ENCODE assay signal across 8 cellular contexts in genomic region chr5:75335952-75336624, GRCh38. TPM values are rescaled to one million over a fixed set of nuclear protein-coding genes. Genes with fewer than 3 reads are reported as not detected.
DNase-seq lines count a peak whose midpoint lies in the region; ATAC-seq, FAIRE-seq and TF ChIP-seq lines count a peak whose summit lies in the region.

No MANE protein-coding gene starts in this region.

- intact Hi-C loops in lower leg skin (cut with DNase I; ENCODE audit: low total_unique reads), result loop anchor here (5.0 to 10.0 kb wide), 2 partner anchors 99 to 179 kb away; partner anchors contain the start of genes ANKRD31, CERT1 and POLK

- TF ChIP-seq POLR2A in A549 (IDR thresholded peaks at IDR 0.05; ENCODE audit: low read length) (no peak), lower leg skin (IDR thresholded peaks at IDR 0.05) (no peak)

- no peak for TF ChIP-seq CTCF in A549 (IDR thresholded peaks at IDR 0.05)
- no peak for TF ChIP-seq CTCF in GM12875 (IDR thresholded peaks at IDR 0.05; ENCODE audit: borderline replicate concordance, insufficient read depth, low read depth, low read length)
- peak in 1 of 3 donors; percentile 7 for TF ChIP-seq CTCF in lower leg skin (IDR thresholded peaks at IDR 0.05)

- POLR2A ChIA-PET in A549 (lab: Yijun Ruan, JAX), result interaction anchor here (0.6 to 1.8 kb wide), 11 partner anchors 15 to 411 kb away, joined by 3 to 34 read pairs (median 5); partner anchors contain the start of genes ANKRD31, CERT1, POC5 and POLK

- H3K27ac ChIP-seq in A549, result peak overlapping the region; percentile 82 to 95
- H3K27ac ChIP-seq in HUES48 (ENCODE audit: low read depth, low read length), result peak overlapping the region; percentile 87
- peak overlapping the region; percentile 88 for H3K27ac ChIP-seq in thymus (ENCODE audit: low read depth)

- H3K4me3 ChIP-seq in A549 (peak overlapping the region; percentile 84), GM12875 (ENCODE audit: low read depth, low read length) (peak overlapping the region; percentile 63), HUES48 (ENCODE audit: low read depth, low read length) (peak overlapping the region; percentile 79), lower leg skin (ENCODE audit: low read depth, poor library complexity, severe bottlenecking) (peak overlapping the region; percentile 21), thymus (ENCODE audit: low read length) (peak overlapping the region; percentile 90)

- 7% methylated on average over 13 of the region's 13 CpGs for WGBS in A549 (ENCODE audit: missing lambda C conversion rate)
- WGBS in lower leg skin, 2 donors, result 10 to 11% methylated on average over 13 of the region's 13 CpGs
- WGBS in thymus, result 20% methylated on average over 13 of the region's 13 CpGs

- no peak for TF ChIP-seq EP300 in A549 (IDR thresholded peaks at IDR 0.05)

- DNase-seq in A549 (ENCODE audit: low read depth in 1 of 2, low spot score in 1 of 2) (peak; percentile 67 to 90), dermis microvascular lymphatic vessel endothelial cell (ENCODE audit: low read depth in 2 of 2) (peak; percentile 67 to 79), lower leg skin (ENCODE audit: low spot score in 2 of 2) (no peak)

- CTCF ChIA-PET in A549 (lab: Yijun Ruan, JAX), result interaction anchor here (0.6 to 1.9 kb wide), 14 partner anchors 8 to 413 kb away, joined by 3 to 18 read pairs (median 4); partner anchors contain the start of gene ANKRD31

- ATAC-seq in A549, result peak; percentile 85 to 86
- ATAC-seq in GM18858 (IDR thresholded peaks at IDR 0.05; ENCODE audit: unreplicated experiment), result no peak

- H3K36me3 ChIP-seq in HUES48 (ENCODE audit: control insufficient read depth, insufficient read depth, low read length) (peaks cover 10% of the 10 kb centered on the region), thymus (ENCODE audit: control insufficient read depth, insufficient read depth) (no peaks in the 10 kb centered on the region)

- FAIRE-seq in A549 (lab: Jason Lieb, UNC), result no peak

- TF ChIP-seq RAD21 in A549 (conservative IDR thresholded peaks at IDR 0.05 in 1 of 2, IDR thresholded peaks at IDR 0.05 in 1 of 2), result peak in 1 of 2 experiments; percentile 16; a peak in 1 of 5 replicates

- no peaks in the 10 kb centered on the region for H3K9me3 ChIP-seq in A549
- H3K9me3 ChIP-seq in HUES48 (ENCODE audit: control insufficient read depth, insufficient read depth, low read length), result no peaks in the 10 kb centered on the region
- H3K9me3 ChIP-seq in thymus (ENCODE audit: control insufficient read depth), result no peaks in the 10 kb centered on the region

- H3K4me1 ChIP-seq in A549 (peaks cover 29% of the 10 kb centered on the region), HUES48 (ENCODE audit: control insufficient read depth, insufficient read depth, low read length) (peaks cover 21% of the 10 kb centered on the region), thymus (ENCODE audit: control insufficient read depth, insufficient read depth, low read length) (peaks cover 5% of the 10 kb centered on the region)

- H3K27me3 ChIP-seq in HUES48 (ENCODE audit: control insufficient read depth, insufficient read depth, low read length), result no peaks in the 10 kb centered on the region
- no peaks in the 10 kb centered on the region for H3K27me3 ChIP-seq in thymus (ENCODE audit: control insufficient read depth, insufficient read depth)

- H3K4me2 ChIP-seq in A549, result peak overlapping the region; percentile 79

- peak overlapping the region; percentile 80 for H3K9ac ChIP-seq in HUES48 (ENCODE audit: low read depth, low read length)

TF ChIP-seq in A549, 52 proteins besides CTCF, POLR2A, EP300 and RAD21:
- no peak for TF ChIP-seq FOSL2 (IDR thresholded peaks at IDR 0.05)
- TF ChIP-seq FOSL2 (CRISPR knock-in tag; IDR thresholded peaks at IDR 0.05), result no peak
- TF ChIP-seq JUN (IDR thresholded peaks at IDR 0.05), result no peak
- TF ChIP-seq, protein P1, sequence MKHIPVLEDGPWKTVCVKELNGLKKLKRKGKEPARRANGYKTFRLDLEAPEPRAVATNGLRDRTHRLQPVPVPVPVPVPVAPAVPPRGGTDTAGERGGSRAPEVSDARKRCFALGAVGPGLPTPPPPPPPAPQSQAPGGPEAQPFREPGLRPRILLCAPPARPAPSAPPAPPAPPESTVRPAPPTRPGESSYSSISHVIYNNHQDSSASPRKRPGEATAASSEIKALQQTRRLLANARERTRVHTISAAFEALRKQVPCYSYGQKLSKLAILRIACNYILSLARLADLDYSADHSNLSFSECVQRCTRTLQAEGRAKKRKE (CRISPR knock-in tag; IDR thresholded peaks at IDR 0.05; ENCODE audit: low read depth), result no peak
- TF ChIP-seq ZSCAN20 (CRISPR knock-in tag; IDR thresholded peaks at IDR 0.05), result no peak
- TF ChIP-seq, protein P2, sequence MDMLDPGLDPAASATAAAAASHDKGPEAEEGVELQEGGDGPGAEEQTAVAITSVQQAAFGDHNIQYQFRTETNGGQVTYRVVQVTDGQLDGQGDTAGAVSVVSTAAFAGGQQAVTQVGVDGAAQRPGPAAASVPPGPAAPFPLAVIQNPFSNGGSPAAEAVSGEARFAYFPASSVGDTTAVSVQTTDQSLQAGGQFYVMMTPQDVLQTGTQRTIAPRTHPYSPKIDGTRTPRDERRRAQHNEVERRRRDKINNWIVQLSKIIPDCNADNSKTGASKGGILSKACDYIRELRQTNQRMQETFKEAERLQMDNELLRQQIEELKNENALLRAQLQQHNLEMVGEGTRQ (IDR thresholded peaks at IDR 0.05), result no peak
- no peak for TF ChIP-seq NR3C1 (IDR thresholded peaks at IDR 0.05)
- TF ChIP-seq MAFK (IDR thresholded peaks at IDR 0.05; ENCODE audit: partially characterized antibody), result peak; percentile 63
- no peak; the same call in 1 of the 2 replicates for TF ChIP-seq GATA3 (IDR thresholded peaks at IDR 0.05; ENCODE audit: borderline replicate concordance)
- TF ChIP-seq HOXB5 (CRISPR knock-in tag; IDR thresholded peaks at IDR 0.05), result no peak

TF ChIP-seq in PFSK-1, 5 proteins besides CTCF, POLR2A, EP300 and RAD21:
- TF ChIP-seq TAF1 (IDR thresholded peaks at IDR 0.05; ENCODE audit: borderline replicate concordance, insufficient read depth, low read length), result no peak
- TF ChIP-seq POLR2AphosphoS5 (IDR thresholded peaks at IDR 0.05; ENCODE audit: low read depth, low read length), result peak; percentile 30; the same call in 1 of the 2 replicates
- no peak for TF ChIP-seq SIN3A (IDR thresholded peaks at IDR 0.05; ENCODE audit: borderline replicate concordance, insufficient read depth, low read length)
- TF ChIP-seq FOXP2 (optimal IDR thresholded peaks at IDR 0.05; ENCODE audit: borderline replicate concordance, extremely low read depth, extremely low read length, insufficient read depth), result no peak

RNA-seq across cellular contexts. Expression of gene HMGCR, which starts 0.9 kb away (rescaled TPM):
- 25.9 and 30.1 TPM in 2 replicates for polyA plus RNA-seq in A549 (2011; rRNA removed)
- 5.9 and 6.5 TPM in 2 replicates for polyA plus RNA-seq in A549 (2012; cell fraction: cytosol; rRNA removed)
- 10.1 and 14.5 TPM in 2 replicates for polyA plus RNA-seq in A549 (2012; cell fraction: nucleus; rRNA removed)
- polyA plus RNA-seq in A549 (2017; fragmentation: RNase III; extraction: RNeasy Plus Mini Kit Qiagen cat#74134 plus additional on column Dnase treatment), result 28.6 to 35.0 TPM (median 33.4 TPM) in 3 replicates
- polyA minus RNA-seq in A549 (2011; rRNA and poly(A)+ RNA removed), result 48.0 and 52.9 TPM in 2 replicates
- polyA plus RNA-seq in PFSK-1 (2012; ENCODE audit: insufficient read length, low read depth), result 15.8 TPM
- 62.6 and 87.3 TPM in 2 replicates for total RNA-seq in dermis microvascular lymphatic vessel endothelial cell
- total RNA-seq in lower leg skin, result 100 to 1,000 TPM; 101 to 119 (median 103) TPM
- 10.1 TPM for polyA plus RNA-seq in thymus

Comparison
In these comparisons a context has a peak if more than half of its experiments do, and no peak if none do; other contexts are left out.
1. DNase-seq: peak in A549 (2 of 2) and dermis microvascular lymphatic vessel endothelial cell (2 of 2); none in lower leg skin (0 of 2).
2. H3K4me3 ChIP-seq: peak in every context shown above with its lines; median percentile 90 in thymus; 84 in A549; 79 in HUES48; 63 in GM12875; 21 in lower leg skin.
3. Peak in every context shown above with its lines, with median percentiles within 50 percentile points of each other: H3K27ac ChIP-seq.